27 cellular contexts compared by ENCODE assay signal in the genomic region with DNA sequence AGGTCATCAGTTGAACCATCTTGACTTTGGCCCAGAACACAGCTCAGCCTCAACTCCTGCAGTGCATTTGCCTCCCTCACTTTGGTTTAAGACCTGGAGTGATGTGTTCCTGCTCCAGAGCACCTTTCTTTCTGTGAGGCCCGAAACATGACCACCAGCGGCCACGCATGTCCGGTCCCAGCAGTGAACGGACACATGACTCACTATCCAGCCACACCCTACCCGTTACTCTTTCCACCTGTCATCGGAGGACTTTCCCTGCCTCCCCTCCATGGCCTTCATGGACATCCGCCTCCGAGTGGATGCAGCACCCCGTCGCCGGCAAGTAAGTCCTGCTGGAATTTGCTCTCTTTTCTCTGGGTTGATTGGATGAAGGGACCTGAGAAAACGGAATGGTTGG.
"Had no signal": no experiment of that assay in that cellular context is flagged by ENCODE, and none has a peak within 500 bp of the region (broad histone marks: within the 10 kb centered on the region; RNA-seq: fewer than 3 reads in every experiment).

No MANE protein-coding gene starts in this region.

- H3K27me3 ChIP-seq: left lung, pancreas, tibial nerve, upper lobe of left lung, vagina had no signal

- ATAC-seq: left cardiac atrium; left lung; lower lobe of right lung; naive thymus-derived CD8-positive, alpha-beta T cell; pancreas; right cardiac atrium; sciatic nerve; stimulated activated memory B cell treated with anti-CD40 and anti-IgM and Interleukin-4, amounts not matched to agents 10 μg/mL and 1 μg/mL and 100 μg/mL, for 72 hours; stimulated activated naive CD8-positive, alpha-beta T cell treated with anti-CD3 and anti-CD28 coated beads, Interleukin-15, amount 100 ng/mL, for 72 hours had no signal

- H3K4me1 ChIP-seq: left lung, lower lobe of right lung, pancreas, prostate gland, tibial nerve, upper lobe of left lung had no signal

- DNase-seq: hippocampal formation; kidney glomerular epithelial cell; left cardiac atrium; left lung; lower lobe of right lung; mammary epithelial cell; mesenchymal stem cell; naive thymus-derived CD8-positive, alpha-beta T cell; nucleus accumbens; retina; stimulated activated CD4-positive, alpha-beta T cell treated with anti-CD3 and anti-CD28 coated beads, Interleukin-12 subunit alpha, Interleukin-12 subunit beta, amount 100 ng/mL, for 4 hours; stimulated activated CD4-positive, alpha-beta T cell treated with anti-CD3 and anti-CD28 coated beads, Interleukin-15, amount 100 ng/mL, for 24 hours; stimulated activated CD4-positive, alpha-beta T cell treated with anti-CD3 and anti-CD28 coated beads, Interleukin-2, amount 100 ng/mL, for 24 hours; stimulated activated CD4-positive, alpha-beta T cell treated with anti-CD3 and anti-CD28 coated beads, Interleukin-4, amount 100 ng/mL, for 24 hours; stimulated activated CD8-positive, alpha-beta memory T cell treated with anti-CD3 and anti-CD28 coated beads, Interleukin-4, amount 100 ng/mL, for 48 hours; stimulated activated naive CD4-positive, alpha-beta T cell treated with Interleukin-2 at 50 U/mL for 16 hours; stimulated activated naive CD8-positive, alpha-beta T cell treated with anti-CD3 and anti-CD28 coated beads, Interleukin-15, amount 100 ng/mL, for 72 hours; substantia nigra had no signal

- H3K36me3 ChIP-seq: left lung, lower lobe of right lung, pancreas, prostate gland, tibial nerve, upper lobe of left lung, vagina had no signal

- H3K27ac ChIP-seq: left lung, lower lobe of right lung, pancreas, prostate gland, skin epidermis, tibial nerve, upper lobe of left lung, vagina had no signal

- H3K4me3 ChIP-seq: left lung, lower lobe of right lung, pancreas, prostate gland, skin epidermis, tibial nerve, upper lobe of left lung, vagina had no signal

- H3K9me3 ChIP-seq: lower lobe of right lung, pancreas, prostate gland, upper lobe of left lung, vagina had no signal
